In genomic region chrX:11558972-11559371, GRCh38 we compare ENCODE assay signal across 8 cellular contexts.
DNase-seq lines count a peak whose midpoint lies in the region; ATAC-seq and TF ChIP-seq lines count a peak whose summit lies in the region.

No MANE protein-coding gene starts in this region.

- no peak overlapping the region for H3K4me3 ChIP-seq in HCT116 (replicated peaks in 1 of 2; ENCODE audit: low read depth in 1 of 2, low read length in 2 of 2)
- H3K4me3 ChIP-seq in choroid plexus epithelial cell (ENCODE audit: low read depth, low read length), result no peak overlapping the region

- peaks cover 0 to 3% (median 0%) of the 10 kb centered on the region in 7 donors for H3K9me3 Mint-ChIP-seq in CD14-positive monocyte
- no peaks in the 10 kb centered on the region for H3K9me3 Mint-ChIP-seq in T-helper 2 cell treated with Interferon-gamma antibody and Interleukin-4, amounts not matched to agents 5 μg/mL and 100 μg/mL, for 36 hours

- H3K36me3 Mint-ChIP-seq in CD14-positive monocyte, result no peaks in the 10 kb centered on the region
- H3K36me3 Mint-ChIP-seq in T-helper 2 cell treated with Interferon-gamma antibody and Interleukin-4, amounts not matched to agents 5 μg/mL and 100 μg/mL, for 36 hours (ENCODE audit: low read depth), result no peaks in the 10 kb centered on the region

- no peak overlapping the region for H3K4me3 Mint-ChIP-seq in CD14-positive monocyte
- no peak overlapping the region for H3K4me3 Mint-ChIP-seq in T-helper 2 cell treated with Interferon-gamma antibody and Interleukin-4, amounts not matched to agents 5 μg/mL and 100 μg/mL, for 36 hours

- no peaks in the 10 kb centered on the region for H3K9me2 ChIP-seq in HCT116 (ENCODE audit: insufficient read depth)

- H3K9me3 ChIP-seq in HCT116 (ENCODE audit: control insufficient read depth in 1 of 2, insufficient read depth in 1 of 2, low read depth in 1 of 2, low read length in 2 of 2), result no peaks in the 10 kb centered on the region

- H3K79me2 ChIP-seq in HCT116 (ENCODE audit: insufficient read depth, low read length), result no peaks in the 10 kb centered on the region

- H3K36me3 ChIP-seq in HCT116 (ENCODE audit: control insufficient read depth in 1 of 2, insufficient read depth in 2 of 2, low read length in 2 of 2), result no peaks in the 10 kb centered on the region

- no peak overlapping the region for H3K4me2 ChIP-seq in HCT116 (ENCODE audit: low read length)

- no peaks in the 10 kb centered on the region for H4K20me1 ChIP-seq in HCT116 (ENCODE audit: insufficient read depth)

- TF ChIP-seq RAD21 in HCT116 (IDR thresholded peaks at IDR 0.05; ENCODE audit: low read depth), result no peak

- CTCF ChIA-PET in HCT116 (lab: Charles Lee), result no interaction called here

- intact Hi-C loops in CD14-positive monocyte (cut with micrococcal nuclease), result no loop called here
- intact Hi-C loops in HCT116 (cut with micrococcal nuclease), result no loop called here

- H3K4me1 Mint-ChIP-seq in CD14-positive monocyte, result no peaks in the 10 kb centered on the region
- H3K4me1 Mint-ChIP-seq in T-helper 2 cell treated with Interferon-gamma antibody and Interleukin-4, amounts not matched to agents 5 μg/mL and 100 μg/mL, for 36 hours (ENCODE audit: low read depth), result no peaks in the 10 kb centered on the region

- no peak for TF ChIP-seq POLR2A in HCT116 (IDR thresholded peaks at IDR 0.05; ENCODE audit: borderline replicate concordance, extremely low read depth, insufficient read depth, insufficient read length)

- peak; percentile 62; the same call in 1 of the 2 replicates for ATAC-seq in HCT116

- H3K9ac ChIP-seq in HCT116 (ENCODE audit: low read length), result no peak overlapping the region

- H3K27me3 ChIP-seq in HCT116 (ENCODE audit: insufficient read depth, low read length), result no peaks in the 10 kb centered on the region

- H3K27me3 Mint-ChIP-seq in CD14-positive monocyte (ENCODE audit: low read depth in 3 of 3), result peaks cover 0 to 2% (median 2%) of the 10 kb centered on the region in 3 donors
- H3K27me3 Mint-ChIP-seq in T-helper 2 cell treated with Interferon-gamma antibody and Interleukin-4, amounts not matched to agents 5 μg/mL and 100 μg/mL, for 36 hours (ENCODE audit: low read depth), result no peaks in the 10 kb centered on the region

- H3K4me1 ChIP-seq in HCT116 (ENCODE audit: control insufficient read depth in 1 of 2, insufficient read depth in 2 of 2, low read length in 2 of 2), result 0 out of 4 replicates have a peak, but pooled peaks cover 0 to 3% of the 10 kb centered on the region in 2 experiments

- no peak overlapping the region for H3K27ac ChIP-seq in HCT116 (ENCODE audit: low read depth, low read length)

- no peak overlapping the region for H2AFZ ChIP-seq in HCT116 (ENCODE audit: low read depth, low read length, poor library complexity, severe bottlenecking)

- DNase-seq in CD14-positive monocyte (ENCODE audit: low spot score), result peak; percentile 38
- peak; percentile 15 for DNase-seq in HCT116 (ENCODE audit: low read depth, low spot score)
- peak; percentile 4 for DNase-seq in T-helper 2 cell treated with Interferon-gamma antibody and Interleukin-4, amounts not matched to agents 5 μg/mL and 100 μg/mL, for 36 hours (ENCODE audit: low spot score)
- DNase-seq in choroid plexus epithelial cell (ENCODE audit: low read depth), result no peak
- DNase-seq in stimulated activated CD4-positive, alpha-beta T cell treated with anti-CD3 and anti-CD28 coated beads, Interleukin-12 subunit alpha, Interleukin-12 subunit beta, amount 100 ng/mL, for 24 hours (ENCODE audit: low read depth in 2 of 2), result peak; percentile 0 to 14
- no peak for DNase-seq in NCI-H1417 treated with DMSO at 0.1 percent for 48 hours (lab: John Stamatoyannopoulos, UW)
- no peak for DNase-seq in NCI-H2081 treated with DMSO at 0.1 percent for 48 hours (lab: John Stamatoyannopoulos, UW)
- DNase-seq in NCI-H2081 (lab: John Stamatoyannopoulos, UW), result no peak

- TF ChIP-seq CTCF in CD14-positive monocyte (IDR thresholded peaks at IDR 0.05), result peak; percentile 46
- TF ChIP-seq CTCF in HCT116 (IDR thresholded peaks at IDR 0.05 in 2 of 3, conservative IDR thresholded peaks at IDR 0.05 in 1 of 3; ENCODE audit: borderline replicate concordance in 1 of 3, insufficient read depth in 1 of 3, low read depth in 2 of 3, low read length in 2 of 3), result peak; percentile 10 to 48 (median 43); a peak in 4 of 6 replicates
- peak; percentile 43 for TF ChIP-seq CTCF in choroid plexus epithelial cell (conservative IDR thresholded peaks at IDR 0.05; ENCODE audit: low read depth, low read length)

- RAD21 ChIA-PET in HCT116 (lab: Charles Lee; ENCODE audit: low non-redundant PET in 1 of 2, low total read pairs in 2 of 2, uncharacterized antibody in 2 of 2, unreplicated experiment in 2 of 2), result no interaction called here

- POLR2A ChIA-PET in HCT116 (lab: Charles Lee), result no interaction called here

- BruUV-seq in HCT116 (replicated peaks; lab: Mats Ljungman, UMichigan), result no TSS peak

- no peak overlapping the region for H3K27ac Mint-ChIP-seq in CD14-positive monocyte
- H3K27ac Mint-ChIP-seq in T-helper 2 cell treated with Interferon-gamma antibody and Interleukin-4, amounts not matched to agents 5 μg/mL and 100 μg/mL, for 36 hours, result no peak overlapping the region

TF ChIP-seq in HCT116, 20 proteins besides CTCF, POLR2A, EP300 and RAD21:
- TF ChIP-seq EZH2 (IDR thresholded peaks at IDR 0.05) (no peak), TCF7L2 (IDR thresholded peaks at IDR 0.05; ENCODE audit: borderline replicate concordance, extremely low read depth, insufficient read depth, insufficient read length) (no peak), MAX (IDR thresholded peaks at IDR 0.05) (no peak), CEBPB (IDR thresholded peaks at IDR 0.05; ENCODE audit: low read depth) (no peak), ZNF274 (IDR thresholded peaks at IDR 0.05; ENCODE audit: low read depth, low read length) (no peak), EGR1 (IDR thresholded peaks at IDR 0.05; ENCODE audit: low read depth) (no peak), SIN3A (IDR thresholded peaks at IDR 0.05; ENCODE audit: low read depth) (no peak), YY1 (IDR thresholded peaks at IDR 0.05; ENCODE audit: extremely low read depth, insufficient replicate concordance, low read depth, low read length) (no peak), SP1 (IDR thresholded peaks at IDR 0.05; ENCODE audit: low read depth) (no peak)
- TF ChIP-seq, protein P1, sequence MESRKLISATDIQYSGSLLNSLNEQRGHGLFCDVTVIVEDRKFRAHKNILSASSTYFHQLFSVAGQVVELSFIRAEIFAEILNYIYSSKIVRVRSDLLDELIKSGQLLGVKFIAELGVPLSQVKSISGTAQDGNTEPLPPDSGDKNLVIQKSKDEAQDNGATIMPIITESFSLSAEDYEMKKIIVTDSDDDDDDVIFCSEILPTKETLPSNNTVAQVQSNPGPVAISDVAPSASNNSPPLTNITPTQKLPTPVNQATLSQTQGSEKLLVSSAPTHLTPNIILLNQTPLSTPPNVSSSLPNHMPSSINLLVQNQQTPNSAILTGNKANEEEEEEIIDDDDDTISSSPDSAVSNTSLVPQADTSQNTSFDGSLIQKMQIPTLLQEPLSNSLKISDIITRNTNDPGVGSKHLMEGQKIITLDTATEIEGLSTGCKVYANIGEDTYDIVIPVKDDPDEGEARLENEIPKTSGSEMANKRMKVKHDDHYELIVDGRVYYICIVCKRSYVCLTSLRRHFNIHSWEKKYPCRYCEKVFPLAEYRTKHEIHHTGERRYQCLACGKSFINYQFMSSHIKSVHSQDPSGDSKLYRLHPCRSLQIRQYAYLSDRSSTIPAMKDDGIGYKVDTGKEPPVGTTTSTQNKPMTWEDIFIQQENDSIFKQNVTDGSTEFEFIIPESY (IDR thresholded peaks at IDR 0.05; ENCODE audit: extremely low read depth, insufficient replicate concordance, low read length), result no peak

Comparison
In these comparisons a context has a peak if more than half of its experiments do, and no peak if none do; other contexts are left out.
1. DNase-seq: peak in CD14-positive monocyte (single experiment), HCT116 (single experiment), T-helper 2 cell treated with Interferon-gamma antibody and Interleukin-4, amounts not matched to agents 5 μg/mL and 100 μg/mL, for 36 hours (single experiment) and stimulated activated CD4-positive, alpha-beta T cell treated with anti-CD3 and anti-CD28 coated beads, Interleukin-12 subunit alpha, Interleukin-12 subunit beta, amount 100 ng/mL, for 24 hours (2 of 2); none in choroid plexus epithelial cell (single experiment), NCI-H1417 treated with DMSO at 0.1 percent for 48 hours (single experiment), NCI-H2081 treated with DMSO at 0.1 percent for 48 hours (single experiment) and NCI-H2081 (0 of 2).
2. Peak in every context shown above with its lines, with median percentiles within 50 percentile points of each other: CTCF ChIP-seq.